In genomic region chr17:31511583-31511982, GRCh38 we compare ENCODE assay signal across 16 cellular contexts.
A peak's percentile ranks its signal among the peaks of the same experiment; 100 is the strongest.
DNase-seq lines count a peak whose midpoint lies in the region; ATAC-seq, FAIRE-seq and TF ChIP-seq lines count a peak whose summit lies in the region.
"Had no signal": no experiment of that assay in that cellular context is flagged by ENCODE, and none has a peak within 500 bp of the region (broad histone marks: within the 10 kb centered on the region; RNA-seq: fewer than 3 reads in every experiment).

No MANE protein-coding gene starts in this region.

- no peak for TF ChIP-seq EP300 in HepG2 (IDR thresholded peaks at IDR 0.05; ENCODE audit: low read depth in 2 of 2, low read length in 2 of 2)
- TF ChIP-seq EP300 in HepG2 (CRISPR knock-in tag; IDR thresholded peaks at IDR 0.05; ENCODE audit: borderline replicate concordance), result no peak

- H3K4me3 ChIP-seq in HepG2 (replicated peaks in 1 of 3; ENCODE audit: insufficient read depth in 1 of 3, low read depth in 2 of 3, low read length in 3 of 3) (no peak overlapping the region), right lobe of liver (no peak overlapping the region), testis (no peak overlapping the region)
- H3K4me3 ChIP-seq: lower lobe of right lung had no signal

- no peaks in the 10 kb centered on the region for H3K27me3 ChIP-seq in HepG2 (ENCODE audit: control insufficient read depth in 1 of 2, insufficient read depth in 2 of 2, low read length in 2 of 2)
- no peaks in the 10 kb centered on the region for H3K27me3 ChIP-seq in right lobe of liver
- H3K27me3 ChIP-seq in testis, result no peaks in the 10 kb centered on the region
- H3K27me3 ChIP-seq: foreskin keratinocyte had no signal

- ATAC-seq in HepG2, result no peak
- ATAC-seq in right lobe of liver, result no peak
- no peak for ATAC-seq in central memory CD8-positive, alpha-beta T cell (replicated peaks; ENCODE audit: extremely low read depth, poor library complexity, severe bottlenecking)
- ATAC-seq: foreskin keratinocyte, lower lobe of right lung had no signal

- H3K36me3 ChIP-seq in HepG2 (replicated peaks in 1 of 2; ENCODE audit: control insufficient read depth in 1 of 2, insufficient read depth in 2 of 2, low read length in 2 of 2), result peaks cover 0 to 8% of the 10 kb centered on the region in 2 experiments; a peak in 2 of 5 replicates
- no peaks in the 10 kb centered on the region for H3K36me3 ChIP-seq in right lobe of liver
- H3K36me3 ChIP-seq in testis (ENCODE audit: low read depth, missing control alignments), result no peaks in the 10 kb centered on the region
- H3K36me3 ChIP-seq: lower lobe of right lung had no signal

- no peak overlapping the region for H3K9ac ChIP-seq in HepG2 (ENCODE audit: insufficient read depth, low read depth, low read length)

- H3K4me2 ChIP-seq in HepG2 (ENCODE audit: low read depth, low read length), result no peak overlapping the region

- peaks cover 25% of the 10 kb centered on the region for H3K36me3 Mint-ChIP-seq in central memory CD8-positive, alpha-beta T cell (ENCODE audit: insufficient read depth)
- H3K36me3 Mint-ChIP-seq: naive B cell had no signal

- TF ChIP-seq RAD21 in HepG2 (CRISPR knock-in tag; IDR thresholded peaks at IDR 0.05), result no peak

- TF ChIP-seq POLR2A in HepG2 (IDR thresholded peaks at IDR 0.05; ENCODE audit: insufficient read depth in 1 of 2, low read depth in 2 of 2, low read length in 2 of 2), result no peak
- TF ChIP-seq POLR2A in right lobe of liver (IDR thresholded peaks at IDR 0.05), result no peak
- no peak for TF ChIP-seq POLR2A in testis (IDR thresholded peaks at IDR 0.05)

- intact Hi-C loops in HepG2 (cut with micrococcal nuclease; ENCODE audit: unreplicated experiment) (no loop called here), right lobe of liver (cut with DNase I) (no loop called here), testis (cut with DNase I; ENCODE audit: low total_unique reads) (no loop called here)

- H3K27ac ChIP-seq in HepG2 (ENCODE audit: extremely low read length, insufficient read depth, low read length) (peak overlapping the region; percentile 34), right lobe of liver (no peak overlapping the region), testis (no peak overlapping the region)
- H3K27ac ChIP-seq: foreskin keratinocyte, lower lobe of right lung had no signal

- H3K27me3 Mint-ChIP-seq in central memory CD8-positive, alpha-beta T cell, result no peaks in the 10 kb centered on the region
- H3K27me3 Mint-ChIP-seq: activated naive CD8-positive, alpha-beta T cell treated with anti-CD3 and anti-CD28 coated beads, Interleukin-2, amount 10 ng/mL, durations not matched to agents 7 days and 5 days; naive B cell had no signal

- BruUV-seq in HepG2 (replicated peaks; lab: Mats Ljungman, UMichigan), result no TSS peak

- H3K4me1 Mint-ChIP-seq in central memory CD8-positive, alpha-beta T cell, result peaks cover 66% of the 10 kb centered on the region

- peaks cover 86% of the 10 kb centered on the region for H3K79me2 ChIP-seq in HepG2 (ENCODE audit: insufficient read depth, low read length)

- no peak overlapping the region for H2AFZ ChIP-seq in HepG2 (ENCODE audit: low read length)

- 92% methylated on average over 6 of the region's 9 CpGs for WGBS in HepG2 (ENCODE audit: low lambda C conversion rate)
- WGBS in right lobe of liver (ENCODE audit: insufficient coverage, low coverage, low lambda C conversion rate, missing lambda C conversion rate), result no CpG with 5 or more reads among the region's 9 CpGs
- 64 to 94% methylated on average over 9 of the region's 9 CpGs for WGBS in testis, 2 donors

- CTCF ChIA-PET in HepG2 (lab: Yijun Ruan, JAX; ENCODE audit: low intra/inter-chr PET ratio, low total read pairs), result no interaction called here

- DNase-seq in HepG2 (ENCODE audit: low spot score), result no peak
- no peak for DNase-seq in right lobe of liver
- DNase-seq in central memory CD8-positive, alpha-beta T cell (ENCODE audit: low spot score in 2 of 2), result no peak
- peak; percentile 72 for DNase-seq in midbrain (lab: John Stamatoyannopoulos, UW)
- peak; percentile 69 for DNase-seq in testis
- DNase-seq in NCI-H524 (lab: John Stamatoyannopoulos, UW), result no peak
- no peak for DNase-seq in activated gamma-delta T cell (lab: John Stamatoyannopoulos, UW)
- DNase-seq in ecto neural progenitor cell (ENCODE audit: low spot score), result no peak
- DNase-seq: activated CD8-positive, alpha-beta memory T cell treated with anti-CD3 and anti-CD28 coated beads, Interleukin-2, amount 50 U/mL, for 4 hours; activated naive CD8-positive, alpha-beta T cell treated with anti-CD3 and anti-CD28 coated beads, Interleukin-2, amount 10 ng/mL, durations not matched to agents 7 days and 5 days; foreskin keratinocyte; lower lobe of right lung; naive B cell; NCI-H446 had no signal

- peak overlapping the region; percentile 80 for H3K4me3 Mint-ChIP-seq in central memory CD8-positive, alpha-beta T cell
- H3K4me3 Mint-ChIP-seq: activated naive CD8-positive, alpha-beta T cell treated with anti-CD3 and anti-CD28 coated beads, Interleukin-2, amount 10 ng/mL, durations not matched to agents 7 days and 5 days had no signal

- TF ChIP-seq CTCF in HepG2 (CRISPR knock-in tag; IDR thresholded peaks at IDR 0.05) (no peak), right lobe of liver (IDR thresholded peaks at IDR 0.05) (no peak), testis (IDR thresholded peaks at IDR 0.05) (no peak)

- H4K20me1 ChIP-seq in HepG2 (ENCODE audit: insufficient read depth, low read length), result no peaks in the 10 kb centered on the region

- peaks cover 68% of the 10 kb centered on the region for H3K4me1 ChIP-seq in HepG2 (ENCODE audit: insufficient read depth, low read length)
- peaks cover 0 to 18% (median 9%) of the 10 kb centered on the region in 4 donors for H3K4me1 ChIP-seq in right lobe of liver
- peaks cover 20% of the 10 kb centered on the region for H3K4me1 ChIP-seq in testis

- peak overlapping the region; percentile 91 for H3K27ac Mint-ChIP-seq in central memory CD8-positive, alpha-beta T cell (ENCODE audit: low read depth)

- POLR2A ChIA-PET in HepG2 (lab: Yijun Ruan, JAX), result interaction anchor here (1.8 to 2.8 kb wide), 3 partner anchors 11 to 24 kb away, joined by 5 to 10 read pairs (median 6); no protein-coding TSS in a partner anchor

- in situ Hi-C loops in HepG2 (cut with HindIII; ENCODE audit: extremely low pct_ligation_motif_present, low pct_unique_long_range_greater_than_20kb), result no loop called here

- no peaks in the 10 kb centered on the region for H3K9me3 Mint-ChIP-seq in central memory CD8-positive, alpha-beta T cell
- H3K9me3 Mint-ChIP-seq: activated naive CD8-positive, alpha-beta T cell treated with anti-CD3 and anti-CD28 coated beads, Interleukin-2, amount 10 ng/mL, durations not matched to agents 7 days and 5 days; naive B cell had no signal

- FAIRE-seq in HepG2 (lab: Jason Lieb, UNC), result no peak
- FAIRE-seq: GM18507, HTR-8/SVneo had no signal

- H3K9me3 ChIP-seq in HepG2 (ENCODE audit: low read length) (no peaks in the 10 kb centered on the region), right lobe of liver (no peaks in the 10 kb centered on the region), testis (no peaks in the 10 kb centered on the region)
- H3K9me3 ChIP-seq: lower lobe of right lung had no signal

TF ChIP-seq in HepG2, 621 proteins besides CTCF, POLR2A, EP300 and RAD21:
- no peak for TF ChIP-seq NKX3-1 (CRISPR knock-in tag; IDR thresholded peaks at IDR 0.05)
- TF ChIP-seq ZNF446 (CRISPR knock-in tag; IDR thresholded peaks at IDR 0.05), result no peak
- no peak for TF ChIP-seq CC2D1A (CRISPR knock-in tag; IDR thresholded peaks at IDR 0.05)
- TF ChIP-seq SAP130 (CRISPR knock-in tag; IDR thresholded peaks at IDR 0.05; ENCODE audit: low read depth), result no peak
- TF ChIP-seq ARNT2 (CRISPR knock-in tag; IDR thresholded peaks at IDR 0.05; ENCODE audit: low read depth), result no peak
- TF ChIP-seq RBAK (CRISPR knock-in tag; IDR thresholded peaks at IDR 0.05), result no peak
- no peak for TF ChIP-seq ZNF225 (CRISPR knock-in tag; IDR thresholded peaks at IDR 0.05)

Comparison
In these comparisons a context has a peak if more than half of its experiments do, and no peak if none do; other contexts are left out.
1. DNase-seq: peak in midbrain (single experiment) and testis (single experiment); none in HepG2 (single experiment), right lobe of liver (0 of 3), central memory CD8-positive, alpha-beta T cell (0 of 2), NCI-H524 (0 of 2), activated gamma-delta T cell (single experiment) and ecto neural progenitor cell (single experiment).